Comparison of ENCODE assay signal across 8 cellular contexts in genomic region chr18:8478166-8478967, GRCh38.
DNase-seq lines count a peak whose midpoint lies in the region; ATAC-seq and TF ChIP-seq lines count a peak whose summit lies in the region.

No MANE protein-coding gene starts in this region.

- peaks cover 37% of the 10 kb centered on the region for H3K27me3 Mint-ChIP-seq in T-helper 17 cell

- no peak overlapping the region for H3K27ac ChIP-seq in body of pancreas

- no peaks in the 10 kb centered on the region for H3K36me3 ChIP-seq in body of pancreas (replicated peaks in 1 of 2; ENCODE audit: insufficient read depth in 1 of 2, low read depth in 2 of 2)

- DNase-seq in D341Med (ENCODE audit: low spot score) (peak; percentile 87), GM20000 (ENCODE audit: low spot score) (peak; percentile 80), KG1 (lab: John Stamatoyannopoulos, UW) (peak; percentile 56), T-helper 17 cell (peak; percentile 17 to 43 (median 24)), body of pancreas (peak; percentile 52 to 63 (median 59)), iris pigment epithelial cell (ENCODE audit: low read depth) (peak; percentile 53), epidermal melanocyte (ENCODE audit: insufficient read length, low spot score) (no peak)
- peak; percentile 19 to 60 for DNase-seq in stimulated activated CD4-positive, alpha-beta T cell treated with anti-CD3 and anti-CD28 coated beads, Interleukin-4, amount 100 ng/mL, for 4 hours

- ATAC-seq in T-helper 17 cell (peak; percentile 67), body of pancreas (no peak)

- no peak overlapping the region for H3K27ac Mint-ChIP-seq in T-helper 17 cell

- H3K4me1 Mint-ChIP-seq in T-helper 17 cell: no peaks in the 10 kb centered on the region

- no peak overlapping the region for H3K4me3 ChIP-seq in body of pancreas

- H3K4me3 Mint-ChIP-seq in T-helper 17 cell: no peak overlapping the region

- no peaks in the 10 kb centered on the region for H3K4me1 ChIP-seq in body of pancreas

- intact Hi-C loops in body of pancreas (cut with DNase I): loop anchor here (10.0 kb wide), 1 partner anchor 1204 kb away; no protein-coding TSS in a partner anchor

- H3K27me3 ChIP-seq in body of pancreas: no peaks in the 10 kb centered on the region

- no peak for TF ChIP-seq POLR2A in body of pancreas (IDR thresholded peaks at IDR 0.05)

- WGBS in body of pancreas, 2 donors: 45 to 46% methylated on average over 14 of the region's 14 CpGs

- H3K9me3 ChIP-seq in T-helper 17 cell (ENCODE audit: control insufficient read depth, low read length, poor library complexity, severe bottlenecking): no peaks in the 10 kb centered on the region
- no peaks in the 10 kb centered on the region for H3K9me3 ChIP-seq in body of pancreas

- peak; percentile 77 for TF ChIP-seq CTCF in GM20000 (IDR thresholded peaks at IDR 0.05; ENCODE audit: extremely low read depth, missing control alignments)
- TF ChIP-seq CTCF in body of pancreas (IDR thresholded peaks at IDR 0.05): peak; percentile 54 to 80 (median 75)

- H3K36me3 Mint-ChIP-seq in T-helper 17 cell (ENCODE audit: low read depth): no peaks in the 10 kb centered on the region
